ENCODE assay signal across 9 cellular contexts in the genomic region with DNA sequence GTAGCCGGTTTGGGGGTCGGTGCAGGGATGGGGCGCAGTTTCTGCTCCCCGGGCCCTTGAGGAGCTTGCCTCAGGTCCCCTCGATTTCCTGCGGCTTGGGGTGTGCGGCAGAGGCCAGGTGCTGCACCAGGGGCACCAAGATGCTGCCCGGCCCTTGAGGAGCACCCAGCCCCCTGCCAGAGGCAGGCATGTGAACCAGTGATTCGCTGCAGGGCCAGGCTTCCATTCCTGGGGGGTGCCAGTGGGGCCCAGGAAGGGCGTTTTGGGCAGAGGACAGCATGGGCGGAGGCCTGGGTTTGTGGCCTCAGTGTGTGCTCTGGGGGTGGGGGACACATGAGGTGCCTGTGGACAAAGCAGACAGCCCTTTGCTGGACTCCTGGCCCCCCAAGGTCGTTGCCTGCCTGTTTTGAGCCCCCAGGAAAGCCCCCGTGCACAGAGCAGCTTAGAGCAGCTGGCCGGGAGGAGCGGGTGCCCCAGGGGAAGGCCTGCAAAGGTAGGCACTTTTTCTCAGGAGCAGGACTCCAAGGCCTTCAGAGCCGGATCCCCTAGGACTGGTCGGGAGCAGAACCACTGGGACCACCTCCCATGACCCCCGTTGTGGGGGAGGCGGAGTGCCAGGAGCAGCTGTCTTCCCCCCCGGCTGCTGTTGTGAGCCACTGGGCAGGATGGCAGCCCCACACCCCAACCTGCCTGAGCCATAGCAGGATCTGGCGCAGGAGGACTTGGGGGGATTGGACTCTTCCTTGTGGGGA. TPM values are rescaled to one million over a fixed set of nuclear protein-coding genes. Genes with fewer than 3 reads are reported as not detected.
A peak's percentile ranks its signal among the peaks of the same experiment; 100 is the strongest.
DNase-seq lines count a peak whose midpoint lies in the region; ATAC-seq, FAIRE-seq and TF ChIP-seq lines count a peak whose summit lies in the region.
"Had no signal": no experiment of that assay in that cellular context is flagged by ENCODE, and none has a peak within 500 bp of the region (broad histone marks: within the 10 kb centered on the region; RNA-seq: fewer than 3 reads in every experiment).

No MANE protein-coding gene starts in this region.

- no peak for ATAC-seq in Right ventricle myocardium inferior
- ATAC-seq in left ventricle myocardium superior: no peak
- no peak for ATAC-seq in body of pancreas
- ATAC-seq in memory B cell (ENCODE audit: low read depth): no peak
- ATAC-seq in upper lobe of left lung (ENCODE audit: low FRiP score in 2 of 2): no peak

- H3K27me3 Mint-ChIP-seq in memory B cell: peaks cover 7% of the 10 kb centered on the region
- H3K27me3 Mint-ChIP-seq in endothelial cell (ENCODE audit: unreplicated experiment): peaks cover 9% of the 10 kb centered on the region

- H3K36me3 Mint-ChIP-seq in memory B cell (peaks cover 4% of the 10 kb centered on the region), endothelial cell (ENCODE audit: low read depth, unreplicated experiment) (peaks cover 5% of the 10 kb centered on the region)

- TF ChIP-seq CTCF in body of pancreas (IDR thresholded peaks at IDR 0.05) (no peak), upper lobe of left lung (IDR thresholded peaks at IDR 0.05) (no peak), endothelial cell (IDR thresholded peaks at IDR 0.05; ENCODE audit: unreplicated experiment) (no peak)

- H3K4me1 ChIP-seq in body of pancreas (peaks cover 36% of the 10 kb centered on the region), upper lobe of left lung (peaks cover 28 to 53% (median 32%) of the 10 kb centered on the region in 4 donors), small intestine (ENCODE audit: control insufficient read depth in 2 of 2, insufficient read depth in 1 of 2, low read depth in 1 of 2, low read length in 1 of 2) (no peaks in the 10 kb centered on the region)

- FAIRE-seq in small intestine (lab: Jason Lieb, UNC): no peak

- peaks cover 0 to 3% of the 10 kb centered on the region in 2 donors for H3K36me3 ChIP-seq in body of pancreas (replicated peaks in 1 of 2; ENCODE audit: insufficient read depth in 1 of 2, low read depth in 2 of 2)
- H3K36me3 ChIP-seq in upper lobe of left lung: peaks cover 4 to 13% (median 9%) of the 10 kb centered on the region in 4 donors
- H3K36me3 ChIP-seq in small intestine (ENCODE audit: control insufficient read depth in 2 of 2, insufficient read depth in 2 of 2, low read length in 2 of 2): no peaks in the 10 kb centered on the region

- DNase-seq in Right ventricle myocardium inferior (ENCODE audit: missing footprints): peak; percentile 56
- DNase-seq in left ventricle myocardium superior: no peak
- DNase-seq in body of pancreas: no peak
- no peak for DNase-seq in memory B cell (ENCODE audit: low spot score in 2 of 2)
- peak in 1 of 2 donors; percentile 51 for DNase-seq in upper lobe of left lung
- no peak for DNase-seq in small intestine
- DNase-seq in DMS79 (lab: John Stamatoyannopoulos, UW): no peak
- no peak for DNase-seq in endothelial cell (ENCODE audit: low spot score)

- TF ChIP-seq POLR2A in body of pancreas (IDR thresholded peaks at IDR 0.05) (no peak), upper lobe of left lung (IDR thresholded peaks at IDR 0.05) (no peak)

- peak overlapping the region; percentile 48 to 55 for H3K4me3 ChIP-seq in body of pancreas
- peak overlapping the region; percentile 67 to 95 (median 72) for H3K4me3 ChIP-seq in upper lobe of left lung
- no peak overlapping the region for H3K4me3 ChIP-seq in small intestine (ENCODE audit: low read depth in 1 of 2, low read length in 2 of 2)

- H3K4me3 Mint-ChIP-seq in memory B cell (peak overlapping the region; percentile 67), endothelial cell (ENCODE audit: unreplicated experiment) (no peak overlapping the region)

- H3K9me3 ChIP-seq in body of pancreas (no peaks in the 10 kb centered on the region), upper lobe of left lung (no peaks in the 10 kb centered on the region), small intestine (ENCODE audit: control insufficient read depth, low read depth) (no peaks in the 10 kb centered on the region)

- H3K27ac ChIP-seq in body of pancreas (no peak overlapping the region), upper lobe of left lung (peak overlapping the region in 3 of 4 donors; percentile 21 to 83 (median 54)), small intestine (ENCODE audit: low read depth in 1 of 2, low read length in 1 of 2) (no peak overlapping the region)

- WGBS in body of pancreas, 2 donors: 62% methylated on average over 21 of the region's 21 CpGs; no CpG with 5 or more reads in 1 of the 2 donors
- 59 to 90% methylated on average over 2 to 20 of the region's 21 CpGs for WGBS in upper lobe of left lung, 2 donors
- 56 to 61% (median 59%) methylated on average over 19 to 21 of the region's 21 CpGs for WGBS in small intestine, 3 donors

- no peak overlapping the region for H3K27ac Mint-ChIP-seq in memory B cell
- H3K27ac Mint-ChIP-seq in endothelial cell (ENCODE audit: unreplicated experiment): no peak overlapping the region
- H3K27ac Mint-ChIP-seq: T-helper 1 cell treated with Interleukin-12 subunit alpha and Interleukin-12 subunit beta and Interleukin-4 antibody, amounts not matched to agents 30 μg/mL and 1 μg/mL, for 36 hours had no signal

- H3K4me1 Mint-ChIP-seq in memory B cell: peaks cover 8% of the 10 kb centered on the region
- peaks cover 4% of the 10 kb centered on the region for H3K4me1 Mint-ChIP-seq in endothelial cell (ENCODE audit: unreplicated experiment)

- TF ChIP-seq EP300 in upper lobe of left lung (IDR thresholded peaks at IDR 0.05): no peak

- H3K27me3 ChIP-seq in body of pancreas: no peaks in the 10 kb centered on the region
- no peaks in the 10 kb centered on the region for H3K27me3 ChIP-seq in upper lobe of left lung
- no peaks in the 10 kb centered on the region for H3K27me3 ChIP-seq in small intestine (ENCODE audit: control insufficient read depth in 2 of 2, insufficient read depth in 2 of 2, low read length in 2 of 2)

- H3K9me3 Mint-ChIP-seq in memory B cell: no peaks in the 10 kb centered on the region
- H3K9me3 Mint-ChIP-seq in endothelial cell (ENCODE audit: unreplicated experiment): no peaks in the 10 kb centered on the region
- H3K9me3 Mint-ChIP-seq: T-helper 1 cell treated with Interleukin-12 subunit alpha and Interleukin-12 subunit beta and Interleukin-4 antibody, amounts not matched to agents 30 μg/mL and 1 μg/mL, for 36 hours had no signal

- intact Hi-C loops in Right ventricle myocardium inferior (cut with DNase I) (loop anchor here (5.0 to 10.0 kb wide), 3 partner anchors 193 to 560 kb away; no protein-coding TSS in a partner anchor), left ventricle myocardium superior (cut with micrococcal nuclease) (no loop called here), body of pancreas (cut with DNase I) (no loop called here)

RNA-seq across cellular contexts. Expression of a gene that starts 1.7 kb away (rescaled TPM):
- 29.6 TPM for total RNA-seq in Right ventricle myocardium inferior
- total RNA-seq in left ventricle myocardium superior: 23.8 TPM
- 10 to 100 TPM; 13.2 to 25.1 TPM for total RNA-seq in body of pancreas
- 10 to 100 TPM; 48.0 to 94.3 (median 73.7) TPM for total RNA-seq in upper lobe of left lung
- 1 to 10 TPM; 1.4 to 8.0 (median 4.7) TPM for polyA plus RNA-seq in small intestine
- total RNA-seq in endothelial cell (ENCODE audit: unreplicated experiment): 31.8 TPM

Comparison
In these comparisons a context has a peak if more than half of its experiments do, and no peak if none do; other contexts are left out.
1. H3K27ac ChIP-seq: peak in upper lobe of left lung (3 of 4); none in body of pancreas (0 of 4) and small intestine (0 of 2).
2. H3K4me3 ChIP-seq: peak in body of pancreas (2 of 2) and upper lobe of left lung (4 of 4); none in small intestine (0 of 2).